15 cellular contexts compared by ENCODE assay signal in the genomic region with DNA sequence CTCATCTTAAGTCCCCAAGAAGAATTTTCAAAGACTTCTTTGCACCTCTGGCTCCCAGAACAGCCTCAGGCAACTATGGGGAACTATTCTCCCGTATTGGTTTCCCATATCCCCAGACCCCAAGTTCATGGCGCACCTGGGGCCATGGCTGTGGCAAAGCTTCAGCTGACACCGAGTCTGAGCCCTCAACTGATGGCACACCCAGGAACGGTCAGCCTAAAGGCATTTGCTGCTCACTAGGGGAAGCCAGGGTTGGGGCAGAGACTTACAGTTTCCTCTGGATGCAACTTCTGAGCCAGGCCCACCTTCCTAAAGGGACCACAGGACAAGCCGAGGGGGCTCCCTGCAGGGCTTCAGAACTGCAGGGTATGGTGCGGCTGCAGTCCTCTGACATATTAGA. TPM values are rescaled to one million over a fixed set of nuclear protein-coding genes. Genes with fewer than 3 reads are reported as not detected.
A peak's percentile ranks its signal among the peaks of the same experiment; 100 is the strongest.
DNase-seq lines count a peak whose midpoint lies in the region; ATAC-seq, FAIRE-seq and TF ChIP-seq lines count a peak whose summit lies in the region.
"Had no signal": no experiment of that assay in that cellular context is flagged by ENCODE, and none has a peak within 500 bp of the region (broad histone marks: within the 10 kb centered on the region; RNA-seq: fewer than 3 reads in every experiment).

No MANE protein-coding gene starts in this region.

- peak overlapping the region; percentile 26 for H4K91ac ChIP-seq in H1 (replicated peaks; ENCODE audit: insufficient read length, low read length)

- H3K23ac ChIP-seq in H1 (ENCODE audit: insufficient read length), result no peak overlapping the region

- H3K4ac ChIP-seq in H1 (replicated peaks; ENCODE audit: insufficient read length, low read depth, low read length), result no peak overlapping the region

- H3K27ac ChIP-seq in H1 (ENCODE audit: low read depth, low read length) (no peak overlapping the region), gastrocnemius medialis (peak overlapping the region; percentile 53 to 78 (median 70))
- H3K27ac ChIP-seq: foreskin keratinocyte, suprapubic skin had no signal

- no peaks in the 10 kb centered on the region for H4K20me1 ChIP-seq in H1 (replicated peaks in 1 of 2; ENCODE audit: control insufficient read depth in 1 of 2, insufficient read depth in 2 of 2, low read length in 2 of 2)

- no peak overlapping the region for H2BK20ac ChIP-seq in H1 (ENCODE audit: low read length)

- no peak overlapping the region for H2BK12ac ChIP-seq in H1 (ENCODE audit: low read depth, low read length)

- DNase-seq in Daoy (ENCODE audit: low read depth) (peak; percentile 59), LHCN-M2 (ENCODE audit: low read depth) (peak; percentile 55), H1 (ENCODE audit: low read depth in 1 of 2, low spot score in 2 of 2) (no peak), gastrocnemius medialis (no peak), NCI-H1436 treated with DMSO at 0.1 percent for 48 hours (lab: John Stamatoyannopoulos, UW) (no peak), NCI-H345 (lab: John Stamatoyannopoulos, UW) (no peak)
- DNase-seq: amniotic stem cell, OCI-M1, right cardiac atrium had no signal

- no peak overlapping the region for H2BK15ac ChIP-seq in H1 (ENCODE audit: low read length)

- H3K9me3 ChIP-seq in H1 (ENCODE audit: insufficient read depth in 2 of 2, low read depth in 1 of 2, low read length in 1 of 2) (no peaks in the 10 kb centered on the region), gastrocnemius medialis (no peaks in the 10 kb centered on the region)
- H3K9me3 ChIP-seq: suprapubic skin had no signal

- no peak overlapping the region for H2AK5ac ChIP-seq in H1 (ENCODE audit: low read depth, low read length)

- in situ Hi-C loops in gastrocnemius medialis (cut with MboI; ENCODE audit: low sequenced_read_pairs in 4 of 4), result no loop called here

- no peak overlapping the region for H2BK120ac ChIP-seq in H1 (replicated peaks; ENCODE audit: low read depth, low read length)

- TF ChIP-seq RAD21 in H1 (IDR thresholded peaks at IDR 0.05 in 1 of 2, conservative IDR thresholded peaks at IDR 0.05 in 1 of 2; ENCODE audit: low read depth in 2 of 2, low read length in 2 of 2), result no peak

- no peak overlapping the region for H3K4me2 ChIP-seq in H1 (ENCODE audit: insufficient read depth in 1 of 2, low read depth in 2 of 2, low read length in 2 of 2)

- no peak for TF ChIP-seq EP300 in H1 (IDR thresholded peaks at IDR 0.05; ENCODE audit: borderline replicate concordance in 1 of 2, low read depth in 2 of 2, low read length in 2 of 2)

- TF ChIP-seq CTCF in H1 (IDR thresholded peaks at IDR 0.05; ENCODE audit: control extremely low read depth in 1 of 3, insufficient read depth in 1 of 3, low read depth in 1 of 3, low read length in 3 of 3), result no peak
- no peak for TF ChIP-seq CTCF in gastrocnemius medialis (IDR thresholded peaks at IDR 0.05 in 4 of 5, conservative IDR thresholded peaks at IDR 0.05 in 1 of 5)

- WGBS in H1 (ENCODE audit: extremely low coverage in 1 of 2, insufficient coverage in 1 of 2, insufficient read length in 1 of 2, insufficient replicate concordance in 2 of 2, low coverage in 1 of 2, low lambda C conversion rate in 2 of 2, missing lambda C conversion rate in 1 of 2), 2 experiments, result 90% methylated on average over 6 of the region's 6 CpGs; no CpG with 5 or more reads in 1 of the 2 experiments

- no peak overlapping the region for H3K14ac ChIP-seq in H1 (ENCODE audit: insufficient read length)

- H2BK5ac ChIP-seq in H1 (ENCODE audit: low read depth, low read length), result no peak overlapping the region

- no peaks in the 10 kb centered on the region for H3K36me3 ChIP-seq in H1 (ENCODE audit: control insufficient read depth in 2 of 4, insufficient read depth in 4 of 4, low read length in 3 of 4)
- no peaks in the 10 kb centered on the region for H3K36me3 ChIP-seq in gastrocnemius medialis
- H3K36me3 ChIP-seq: suprapubic skin had no signal

- H3K23me2 ChIP-seq in H1 (ENCODE audit: low read depth, low read length), result no peaks in the 10 kb centered on the region

- no peak overlapping the region for H4K8ac ChIP-seq in H1 (ENCODE audit: extremely low read depth, insufficient read depth, low read length)

- H3K4me1 ChIP-seq in H1 (replicated peaks in 1 of 4; ENCODE audit: control insufficient read depth in 3 of 4, insufficient read depth in 4 of 4, low read length in 3 of 4), result peaks cover 0 to 6% (median 0%) of the 10 kb centered on the region in 4 experiments; a peak in 2 of 7 replicates
- peaks cover 32 to 53% of the 10 kb centered on the region in 2 donors for H3K4me1 ChIP-seq in gastrocnemius medialis

- H4K5ac ChIP-seq in H1 (ENCODE audit: insufficient read length, low read depth, low read length), result no peak overlapping the region

- intact Hi-C loops in gastrocnemius medialis (cut with DNase I; ENCODE audit: low total_unique reads), result no loop called here

- no peak overlapping the region for H3K18ac ChIP-seq in H1 (ENCODE audit: extremely low read depth, low read length)

- no peak for ATAC-seq in gastrocnemius medialis
- no peak for ATAC-seq in GM21528 (IDR thresholded peaks at IDR 0.05; ENCODE audit: low FRiP score, unreplicated experiment)
- ATAC-seq: right cardiac atrium had no signal

- TF ChIP-seq POLR2A in H1 (IDR thresholded peaks at IDR 0.05; ENCODE audit: control extremely low read depth in 1 of 2, low read depth in 2 of 2, low read length in 2 of 2) (no peak), gastrocnemius medialis (IDR thresholded peaks at IDR 0.05) (no peak)

- H3K27me3 ChIP-seq in H1 (replicated peaks in 1 of 4; ENCODE audit: control insufficient read depth in 3 of 4, extremely low read depth in 1 of 4, insufficient read depth in 3 of 4, low read length in 3 of 4) (no peaks in the 10 kb centered on the region; a peak in 1 of 7 replicates), gastrocnemius medialis (no peaks in the 10 kb centered on the region)
- H3K27me3 ChIP-seq: foreskin keratinocyte, suprapubic skin had no signal

- no peaks in the 10 kb centered on the region for H3K79me2 ChIP-seq in H1 (ENCODE audit: control insufficient read depth in 1 of 2, insufficient read depth in 2 of 2, low read length in 2 of 2)

- H3K4me3 ChIP-seq in H1 (ENCODE audit: extremely low read depth in 1 of 4, insufficient read depth in 2 of 4, low read depth in 3 of 4, low read length in 4 of 4) (no peak overlapping the region), gastrocnemius medialis (no peak overlapping the region)
- H3K4me3 ChIP-seq: suprapubic skin had no signal

- H3K56ac ChIP-seq in H1 (replicated peaks; ENCODE audit: insufficient read length, low read depth, low read length), result no peak overlapping the region

- CTCF ChIA-PET in H1 (lab: Charles Lee; ENCODE audit: partially characterized antibody), result interaction anchor here (1.3 to 11.6 kb wide), 2 partner anchors 10 to 13 kb away, joined by 3 to 59 read pairs; a partner anchor contains a TSS

- POLR2A ChIA-PET in H1 (lab: Charles Lee; ENCODE audit: partially characterized antibody), result no interaction called here

- FAIRE-seq in H1 (lab: Jason Lieb, UNC), result no peak
- FAIRE-seq: keratinocyte had no signal

- H3K9ac ChIP-seq in H1 (replicated peaks in 1 of 4; ENCODE audit: extremely low read depth in 1 of 4, low read depth in 3 of 4, low read length in 3 of 4), result no peak overlapping the region

- H2AFZ ChIP-seq in H1 (ENCODE audit: low read length), result 0 out of 2 replicates have a peak overlapping the region, but pooled peaks have one; percentile 22

- H3K79me1 ChIP-seq in H1 (ENCODE audit: low read depth, low read length), result no peaks in the 10 kb centered on the region

TF ChIP-seq in H1, 55 proteins besides CTCF, POLR2A, EP300 and RAD21 (continues in another document):
- TF ChIP-seq NRF1 (IDR thresholded peaks at IDR 0.05; ENCODE audit: low read depth, low read length), result no peak
- no peak for TF ChIP-seq GABPA (IDR thresholded peaks at IDR 0.05; ENCODE audit: borderline replicate concordance, insufficient read depth, low read length)
- TF ChIP-seq ZNF274 (IDR thresholded peaks at IDR 0.05; ENCODE audit: borderline replicate concordance, extremely low read depth, low read length), result no peak
- TF ChIP-seq, protein P1, sequence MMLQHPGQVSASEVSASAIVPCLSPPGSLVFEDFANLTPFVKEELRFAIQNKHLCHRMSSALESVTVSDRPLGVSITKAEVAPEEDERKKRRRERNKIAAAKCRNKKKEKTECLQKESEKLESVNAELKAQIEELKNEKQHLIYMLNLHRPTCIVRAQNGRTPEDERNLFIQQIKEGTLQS (IDR thresholded peaks at IDR 0.05; ENCODE audit: insufficient read depth, low read depth, low read length), result no peak
- TF ChIP-seq MAFK (IDR thresholded peaks at IDR 0.05; ENCODE audit: low read depth, low read length), result no peak
- no peak for TF ChIP-seq EGR1 (IDR thresholded peaks at IDR 0.05; ENCODE audit: borderline replicate concordance, low read depth, low read length)
- TF ChIP-seq JUN (IDR thresholded peaks at IDR 0.05; ENCODE audit: low read depth, low read length), result no peak

RNA-seq across cellular contexts. Expression of a gene that starts 13.7 kb away (rescaled TPM):
- not detected in 2 replicates for total RNA-seq in Daoy (2014; rRNA removed; shearing (Covaris generic))
- 0.23 TPM in 1 of 2 replicates, not detected in the other for total RNA-seq in LHCN-M2 (2014; rRNA removed)
- 0.28 TPM for polyA plus RNA-seq in LHCN-M2 (2012)
- not detected in 2 replicates for total RNA-seq in H1 (2021; fragmentation: NEBNext Ultra II Directional; extraction: Animal tissue kit (Norgen Biotek cat#: 25700))
- polyA plus RNA-seq in H1 (2011; rRNA removed), result 0.06 TPM in 1 of 2 replicates, not detected in the other
- not detected for polyA plus RNA-seq in H1 (2011; cell fraction: cytosol; rRNA removed)
- not detected for polyA plus RNA-seq in H1 (2011; cell fraction: nucleus; rRNA removed)
- not detected in 4 replicates for polyA plus RNA-seq in H1 (2012, experiment 1 of 2)
- not detected for polyA plus RNA-seq in H1 (2012, experiment 2 of 2)
- not detected for polyA plus RNA-seq in H1 (2013, experiment 1 of 2)
- polyA plus RNA-seq in H1 (2013, experiment 2 of 2), result not detected
- not detected in 2 replicates for polyA minus RNA-seq in H1 (2011; rRNA and poly(A)+ RNA removed)
- polyA minus RNA-seq in H1 (2011; cell fraction: cytosol; rRNA and poly(A)+ RNA removed), result not detected
- not detected for polyA minus RNA-seq in H1 (2011; cell fraction: nucleus; rRNA and poly(A)+ RNA removed)
- total RNA-seq in gastrocnemius medialis, result not detected
- total RNA-seq: dermis microvascular lymphatic vessel endothelial cell, foreskin keratinocyte, MCF 10A, suprapubic skin had no signal
- polyA plus RNA-seq: foreskin keratinocyte, keratinocyte had no signal

RNA-seq across cellular contexts. Expression of a gene that starts 21.9 kb away (rescaled TPM):
- 0.06 TPM in 1 of 2 replicates, not detected in the other for total RNA-seq in Daoy (2014; rRNA removed; shearing (Covaris generic))
- total RNA-seq in LHCN-M2 (2014; rRNA removed) (0.06 TPM in 1 of 2 replicates, not detected in the other), gastrocnemius medialis (not detected)
- 1.4 TPM for polyA plus RNA-seq in LHCN-M2 (2012)
- total RNA-seq in H1 (2021; fragmentation: NEBNext Ultra II Directional; extraction: Animal tissue kit (Norgen Biotek cat#: 25700)), result not detected in 2 replicates
- 0.12 TPM in 1 of 2 replicates, not detected in the other for polyA plus RNA-seq in H1 (2011; rRNA removed)
- polyA plus RNA-seq in H1 (2011; cell fraction: cytosol; rRNA removed), result not detected
- polyA plus RNA-seq in H1 (2011; cell fraction: nucleus; rRNA removed), result 0.20 TPM
- polyA plus RNA-seq in H1 (2012, experiment 1 of 2), result not detected in 4 replicates
- not detected for polyA plus RNA-seq in H1 (2012, experiment 2 of 2)
- polyA plus RNA-seq in H1 (2013, experiment 1 of 2), result not detected
- not detected for polyA plus RNA-seq in H1 (2013, experiment 2 of 2)
- polyA minus RNA-seq in H1 (2011; rRNA and poly(A)+ RNA removed), result not detected in 2 replicates
- polyA minus RNA-seq in H1 (2011; cell fraction: cytosol; rRNA and poly(A)+ RNA removed), result not detected
- not detected for polyA minus RNA-seq in H1 (2011; cell fraction: nucleus; rRNA and poly(A)+ RNA removed)
- total RNA-seq: dermis microvascular lymphatic vessel endothelial cell, right cardiac atrium had no signal
- polyA plus RNA-seq: right cardiac atrium had no signal

Comparison
In these comparisons a context has a peak if more than half of its experiments do, and no peak if none do; other contexts are left out.
1. DNase-seq: peak in Daoy (single experiment) and LHCN-M2 (single experiment); none in H1 (0 of 2), gastrocnemius medialis (0 of 2), NCI-H1436 treated with DMSO at 0.1 percent for 48 hours (single experiment) and NCI-H345 (single experiment).